Comparison of ENCODE assay signal across 22 cellular contexts in genomic region chr12:109841356-109841755, GRCh38. TPM values are rescaled to one million over a fixed set of nuclear protein-coding genes. Genes with fewer than 3 reads are reported as not detected.
"Had no signal": no experiment of that assay in that cellular context is flagged by ENCODE, and none has a peak within 500 bp of the region (broad histone marks: within the 10 kb centered on the region; RNA-seq: fewer than 3 reads in every experiment).

No MANE protein-coding gene starts in this region.

- DNase-seq: activated CD4-positive, alpha-beta memory T cell treated with anti-CD3 and anti-CD28 coated beads, Interleukin-2, amount 10 ng/mL, durations not matched to agents 7 days and 5 days; activated CD4-positive, alpha-beta T cell treated with anti-CD3 and anti-CD28 coated beads for 4 hours; activated CD4-positive, CD25-positive, alpha-beta regulatory T cell; activated CD8-positive, alpha-beta memory T cell treated with anti-CD3 and anti-CD28 coated beads, Interleukin-2, amount 10 ng/mL, durations not matched to agents 7 days and 5 days; activated effector memory CD4-positive, alpha-beta T cell treated with anti-CD3 and anti-CD28 coated beads, Interleukin-2, amount 50 U/mL, for 16 hours; activated T-cell treated with anti-CD3 and anti-CD28 coated beads for 4 hours; body of pancreas; cortex of kidney; left ventricle myocardium superior; pancreas; small intestine; stimulated activated CD4-positive, alpha-beta T cell treated with anti-CD3 and anti-CD28 coated beads, Interleukin-15, amount 100 ng/mL, for 24 hours; stomach; uterus had no signal

- H3K4me3 ChIP-seq: body of pancreas, cardiac muscle cell, heart left ventricle, pancreas, stomach, transverse colon, uterus had no signal

- H3K36me3 ChIP-seq: cardiac muscle cell, heart left ventricle, neutrophil, pancreas, stomach, transverse colon, uterus had no signal

- H3K27ac ChIP-seq: body of pancreas, cardiac muscle cell, heart left ventricle, neutrophil, pancreas, stomach, transverse colon, uterus had no signal

- H3K9me3 Mint-ChIP-seq: activated CD4-positive, alpha-beta memory T cell treated with anti-CD3 and anti-CD28 coated beads, Interleukin-2, amount 10 ng/mL, durations not matched to agents 7 days and 5 days; activated naive CD4-positive, alpha-beta T cell treated with anti-CD3 and anti-CD28 coated beads, Interleukin-2, amount 50 U/mL, for 24 hours; natural killer cell treated with Interleukin-12 subunit alpha and Interleukin-12 subunit beta and Interleukin-15 and Interleukin-18, amount 100 ng/mL, for 72 hours; stimulated activated memory B cell treated with anti-CD40 and anti-IgM and Interleukin-4, amounts not matched to agents 10 μg/mL and 1 μg/mL and 100 μg/mL, for 72 hours had no signal

- H3K27me3 ChIP-seq: body of pancreas, cardiac muscle cell, neutrophil, pancreas, stomach, transverse colon, uterus had no signal

- H3K4me3 Mint-ChIP-seq: activated CD4-positive, alpha-beta memory T cell treated with anti-CD3 and anti-CD28 coated beads, Interleukin-2, amount 10 ng/mL, durations not matched to agents 7 days and 5 days; activated CD8-positive, alpha-beta memory T cell treated with anti-CD3 and anti-CD28 coated beads, Interleukin-2, amount 10 ng/mL, durations not matched to agents 7 days and 5 days; activated naive CD4-positive, alpha-beta T cell treated with anti-CD3 and anti-CD28 coated beads, Interleukin-2, amount 50 U/mL, for 24 hours; natural killer cell treated with Interleukin-12 subunit alpha and Interleukin-12 subunit beta and Interleukin-15 and Interleukin-18, amount 100 ng/mL, for 72 hours; stimulated activated memory B cell treated with anti-CD40 and anti-IgM and Interleukin-4, amounts not matched to agents 10 μg/mL and 1 μg/mL and 100 μg/mL, for 72 hours had no signal

- ATAC-seq: activated CD8-positive, alpha-beta memory T cell treated with anti-CD3 and anti-CD28 coated beads, Interleukin-2, amount 10 ng/mL, durations not matched to agents 7 days and 5 days; body of pancreas; heart left ventricle; left ventricle myocardium superior; natural killer cell treated with Interleukin-12 subunit alpha and Interleukin-12 subunit beta and Interleukin-15 and Interleukin-18, amount 100 ng/mL, for 72 hours; pancreas; sciatic nerve; stimulated activated memory B cell treated with anti-CD40 and anti-IgM and Interleukin-4, amounts not matched to agents 10 μg/mL and 1 μg/mL and 100 μg/mL, for 72 hours had no signal

- H3K36me3 Mint-ChIP-seq: activated CD8-positive, alpha-beta memory T cell treated with anti-CD3 and anti-CD28 coated beads, Interleukin-2, amount 10 ng/mL, durations not matched to agents 7 days and 5 days; activated naive CD4-positive, alpha-beta T cell treated with anti-CD3 and anti-CD28 coated beads, Interleukin-2, amount 50 U/mL, for 24 hours; natural killer cell treated with Interleukin-12 subunit alpha and Interleukin-12 subunit beta and Interleukin-15 and Interleukin-18, amount 100 ng/mL, for 72 hours; stimulated activated memory B cell treated with anti-CD40 and anti-IgM and Interleukin-4, amounts not matched to agents 10 μg/mL and 1 μg/mL and 100 μg/mL, for 72 hours had no signal

- H3K27me3 Mint-ChIP-seq: activated naive CD4-positive, alpha-beta T cell treated with anti-CD3 and anti-CD28 coated beads, Interleukin-2, amount 50 U/mL, for 24 hours had no signal

- H3K9me3 ChIP-seq: body of pancreas, heart left ventricle, neutrophil, pancreas, stomach, transverse colon, uterus had no signal

- H3K4me1 ChIP-seq: pancreas, uterus had no signal

- H3K27ac Mint-ChIP-seq: activated CD4-positive, alpha-beta memory T cell treated with anti-CD3 and anti-CD28 coated beads, Interleukin-2, amount 10 ng/mL, durations not matched to agents 7 days and 5 days; activated CD8-positive, alpha-beta memory T cell treated with anti-CD3 and anti-CD28 coated beads, Interleukin-2, amount 10 ng/mL, durations not matched to agents 7 days and 5 days; activated naive CD4-positive, alpha-beta T cell treated with anti-CD3 and anti-CD28 coated beads, Interleukin-2, amount 50 U/mL, for 24 hours; natural killer cell treated with Interleukin-12 subunit alpha and Interleukin-12 subunit beta and Interleukin-15 and Interleukin-18, amount 100 ng/mL, for 72 hours; stimulated activated memory B cell treated with anti-CD40 and anti-IgM and Interleukin-4, amounts not matched to agents 10 μg/mL and 1 μg/mL and 100 μg/mL, for 72 hours had no signal

RNA-seq across cellular contexts. Expression of gene TRPV4, which starts 8.2 kb away (rescaled TPM):
- total RNA-seq: activated CD4-positive, alpha-beta memory T cell treated with anti-CD3 and anti-CD28 coated beads, Interleukin-2, amount 10 ng/mL, durations not matched to agents 7 days and 5 days; activated CD8-positive, alpha-beta memory T cell treated with anti-CD3 and anti-CD28 coated beads, Interleukin-2, amount 10 ng/mL, durations not matched to agents 7 days and 5 days; natural killer cell treated with Interleukin-12 subunit alpha and Interleukin-12 subunit beta and Interleukin-15 and Interleukin-18, amount 100 ng/mL, for 72 hours had no signal
